In genomic region chr20:1185316-1185741, GRCh38 we compare ENCODE assay signal across 10 cellular contexts. TPM values are rescaled to one million over a fixed set of nuclear protein-coding genes. Genes with fewer than 3 reads are reported as not detected.
A peak's percentile ranks its signal among the peaks of the same experiment; 100 is the strongest.
DNase-seq lines count a peak whose midpoint lies in the region; ATAC-seq lines count a peak whose summit lies in the region.
"Had no signal": no experiment of that assay in that cellular context is flagged by ENCODE, and none has a peak within 500 bp of the region (broad histone marks: within the 10 kb centered on the region; RNA-seq: fewer than 3 reads in every experiment).

No MANE protein-coding gene starts in this region.

- peaks cover 1% of the 10 kb centered on the region for H3K4me1 ChIP-seq in urinary bladder (ENCODE audit: insufficient read depth)

- peaks cover 38% of the 10 kb centered on the region for H3K27me3 Mint-ChIP-seq in activated T-cell treated with anti-CD3 and anti-CD28 coated beads, Interleukin-2, amount 50 U/mL, for 72 hours (ENCODE audit: low read depth)

- no peaks in the 10 kb centered on the region for H3K9me3 ChIP-seq in iPS-18c (ENCODE audit: control insufficient read depth, insufficient read depth, low read length)

- H3K27ac Mint-ChIP-seq in activated T-cell treated with anti-CD3 and anti-CD28 coated beads, Interleukin-2, amount 50 U/mL, for 72 hours: no peak overlapping the region

- no peaks in the 10 kb centered on the region for H3K36me3 ChIP-seq in urinary bladder (ENCODE audit: insufficient read depth)

- peak overlapping the region; percentile 61 for H3K4me3 ChIP-seq in iPS-18c (ENCODE audit: insufficient read depth, low read depth, low read length)
- peak overlapping the region; percentile 46 for H3K4me3 ChIP-seq in urinary bladder (ENCODE audit: low read depth, low read length)

- ATAC-seq in activated T-cell treated with anti-CD3 and anti-CD28 coated beads, Interleukin-2, amount 50 U/mL, for 72 hours (replicated peaks in 1 of 2): peak; percentile 49 to 50
- no peak for ATAC-seq in HG03520 (IDR thresholded peaks at IDR 0.05; ENCODE audit: unreplicated experiment)
- no peak for ATAC-seq in GM21723 (IDR thresholded peaks at IDR 0.05; ENCODE audit: unreplicated experiment)

- DNase-seq in activated T-cell treated with anti-CD3 and anti-CD28 coated beads, Interleukin-2, amount 50 U/mL, for 72 hours: peak; percentile 19 to 24
- DNase-seq in activated T-cell treated with anti-CD3 and anti-CD28 coated beads, Interleukin-2, amount 50 U/mL, for 1 hour: no peak
- peak; percentile 14 for DNase-seq in activated naive CD4-positive, alpha-beta T cell treated with anti-CD3 and anti-CD28 coated beads, Interleukin-2, amount 50 U/mL, for 16 hours
- DNase-seq in NCI-H1694 treated with DMSO at 0.1 percent for 48 hours (lab: John Stamatoyannopoulos, UW): no peak
- DNase-seq: midbrain had no signal

- no peaks in the 10 kb centered on the region for H3K9me3 Mint-ChIP-seq in activated T-cell treated with anti-CD3 and anti-CD28 coated beads, Interleukin-2, amount 50 U/mL, for 72 hours

- H3K36me3 Mint-ChIP-seq in activated T-cell treated with anti-CD3 and anti-CD28 coated beads, Interleukin-2, amount 50 U/mL, for 72 hours (ENCODE audit: insufficient read depth in 2 of 2): no peaks in the 10 kb centered on the region

- WGBS in urinary bladder: under 1% methylated on average over 53 of the region's 54 CpGs

- H3K27ac ChIP-seq in urinary bladder (ENCODE audit: low read depth): no peak overlapping the region

- peak overlapping the region in 1 of 2 donors; percentile 33 for H3K4me3 Mint-ChIP-seq in activated T-cell treated with anti-CD3 and anti-CD28 coated beads, Interleukin-2, amount 50 U/mL, for 72 hours

- H3K4me1 Mint-ChIP-seq in activated T-cell treated with anti-CD3 and anti-CD28 coated beads, Interleukin-2, amount 50 U/mL, for 72 hours (ENCODE audit: low read depth): peaks cover 11% of the 10 kb centered on the region

RNA-seq across cellular contexts. Expression of gene TMEM74B, which starts 0.5 kb away (rescaled TPM):
- 1 to 10 TPM in 1 of 2 donors, under 1 TPM in 1; 0.60 to 1.5 TPM for total RNA-seq in activated T-cell treated with anti-CD3 and anti-CD28 coated beads, Interleukin-2, amount 50 U/mL, for 72 hours
- total RNA-seq in urinary bladder: 0.53 TPM
- 0.42 TPM for polyA plus RNA-seq in urinary bladder

RNA-seq across cellular contexts. Expression of gene C20orf202, which starts 17.9 kb away (rescaled TPM):
- total RNA-seq in activated T-cell treated with anti-CD3 and anti-CD28 coated beads, Interleukin-2, amount 50 U/mL, for 72 hours: under 1 TPM in 1 of 2 donors, not detected in 1; 0.19 TPM
- 0.21 TPM for total RNA-seq in urinary bladder
- polyA plus RNA-seq in urinary bladder: 0.09 TPM
- total RNA-seq: T-helper 1 cell treated with Interleukin-12 subunit alpha and Interleukin-12 subunit beta and Interleukin-4 antibody, amounts not matched to agents 30 ng/mL and 1 ng/mL, for 36 hours had no signal

RNA-seq across cellular contexts. Expression of gene RAD21L1, which starts 40.5 kb away (rescaled TPM):
- total RNA-seq in activated T-cell treated with anti-CD3 and anti-CD28 coated beads, Interleukin-2, amount 50 U/mL, for 72 hours: 1 to 10 TPM in 1 of 2 donors, under 1 TPM in 1; 0.21 to 1.2 TPM
- not detected for total RNA-seq in urinary bladder
- polyA plus RNA-seq in urinary bladder: not detected
- total RNA-seq: T-helper 1 cell treated with Interleukin-12 subunit alpha and Interleukin-12 subunit beta and Interleukin-4 antibody, amounts not matched to agents 30 ng/mL and 1 ng/mL, for 36 hours had no signal

Comparison
In these comparisons a context has a peak if more than half of its experiments do, and no peak if none do; other contexts are left out.
1. DNase-seq: peak in activated T-cell treated with anti-CD3 and anti-CD28 coated beads, Interleukin-2, amount 50 U/mL, for 72 hours (2 of 2) and activated naive CD4-positive, alpha-beta T cell treated with anti-CD3 and anti-CD28 coated beads, Interleukin-2, amount 50 U/mL, for 16 hours (single experiment); none in activated T-cell treated with anti-CD3 and anti-CD28 coated beads, Interleukin-2, amount 50 U/mL, for 1 hour (single experiment) and NCI-H1694 treated with DMSO at 0.1 percent for 48 hours (single experiment).
2. ATAC-seq: peak in activated T-cell treated with anti-CD3 and anti-CD28 coated beads, Interleukin-2, amount 50 U/mL, for 72 hours (2 of 2); none in HG03520 (single experiment) and GM21723 (single experiment).